In the genomic region with DNA sequence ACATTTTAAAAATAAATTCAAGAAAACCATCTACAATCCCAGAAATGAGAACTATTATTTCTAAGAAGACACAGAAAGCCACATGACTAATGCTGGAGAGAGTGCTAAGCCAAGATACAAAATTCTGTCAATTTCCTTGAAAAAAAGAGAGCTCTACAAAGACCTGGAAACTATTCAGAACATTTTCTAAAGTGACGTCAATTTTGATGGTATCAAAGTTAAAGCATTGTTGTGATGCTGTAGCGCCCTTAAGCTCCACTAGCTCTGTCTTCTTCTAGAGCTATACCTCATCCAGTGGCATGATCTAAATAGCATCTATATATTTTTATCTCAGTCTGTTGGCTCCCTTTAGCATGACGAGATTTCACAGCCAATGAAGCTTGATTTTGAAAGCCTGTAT, we compare ENCODE assay signal across 39 cellular contexts.
"Had no signal": no experiment of that assay in that cellular context is flagged by ENCODE, and none has a peak within 500 bp of the region (broad histone marks: within the 10 kb centered on the region; RNA-seq: fewer than 3 reads in every experiment).

No MANE protein-coding gene starts in this region.

- H3K4me3 ChIP-seq: adrenal gland, ascending aorta, body of pancreas, breast epithelium, cardiac muscle cell had no signal

- H3K36me3 ChIP-seq: adrenal gland, ascending aorta, brain microvascular endothelial cell, breast epithelium, cardiac muscle cell had no signal

- H3K4me1 ChIP-seq: adrenal gland, ascending aorta, body of pancreas, breast epithelium had no signal

- H3K27ac Mint-ChIP-seq: activated naive CD4-positive, alpha-beta T cell treated with anti-CD3 and anti-CD28 coated beads for 36 hours; activated naive CD4-positive, alpha-beta T cell treated with anti-CD3 and anti-CD28 coated beads, Interleukin-2, amount 10 ng/mL, durations not matched to agents 7 days and 5 days; activated naive CD4-positive, alpha-beta T cell treated with anti-CD3 and anti-CD28 coated beads, Interleukin-2, amount 50 U/mL, for 24 hours; activated naive CD4-positive, alpha-beta T cell treated with anti-CD3 and anti-CD28 coated beads, Interleukin-2, amount 50 U/mL, for 72 hours; activated naive CD8-positive, alpha-beta T cell; activated naive CD8-positive, alpha-beta T cell treated with anti-CD3 and anti-CD28 coated beads for 36 hours; activated naive CD8-positive, alpha-beta T cell treated with anti-CD3 and anti-CD28 coated beads, Interleukin-2, amount 10 ng/mL, durations not matched to agents 7 days and 5 days; activated naive CD8-positive, alpha-beta T cell treated with anti-CD3 and anti-CD28 coated beads, Interleukin-2, amount 50 U/mL, for 24 hours; activated T-cell treated with anti-CD3 and anti-CD28 coated beads, Interleukin-2, amount 50 U/mL, for 24 hours; activated T-cell treated with anti-CD3 and anti-CD28 coated beads, Interleukin-2, amount 50 U/mL, for 72 hours; activated T-helper 1 cell treated with anti-CD3 and anti-CD28 coated beads, Interleukin-12 subunit alpha, Interleukin-12 subunit beta, Interleukin-2, Interleukin-4 antibody, amounts not matched to agents 30 ng/mL and 10 ng/mL and 1 ng/mL, durations not matched to agents 14 hours and 24 hours and 36 hours; activated T-helper 17 cell treated with anti-CD3 and anti-CD28 coated beads, Interleukin-2, amount 50 U/mL, for 72 hours; activated T-helper 2 cell treated with anti-CD3 and anti-CD28 coated beads, Interferon-gamma antibody, Interleukin-2, Interleukin-4, amounts not matched to agents 10 μg/mL and 5 μg/mL and 100 μg/mL, durations not matched to agents 14 hours and 24 hours and 36 hours; brain had no signal

- H3K27me3 ChIP-seq: adrenal gland, ascending aorta, body of pancreas, brain microvascular endothelial cell, breast epithelium, cardiac muscle cell had no signal

- DNase-seq: activated effector memory CD4-positive, alpha-beta T cell treated with anti-CD3 and anti-CD28 coated beads, Interleukin-2, amount 50 U/mL, for 16 hours; activated effector memory CD4-positive, alpha-beta T cell treated with Interleukin-2 at 50 U/mL for 16 hours; activated gamma-delta T cell; activated gamma-delta T cell treated with Interleukin-2 at 50 U/mL for 16 hours; activated naive CD4-positive, alpha-beta T cell; activated naive CD4-positive, alpha-beta T cell treated with anti-CD3 and anti-CD28 coated beads for 36 hours; activated naive CD4-positive, alpha-beta T cell treated with anti-CD3 and anti-CD28 coated beads, Interleukin-2, amount 10 ng/mL, durations not matched to agents 7 days and 5 days; activated naive CD4-positive, alpha-beta T cell treated with anti-CD3 and anti-CD28 coated beads, Interleukin-2, amount 50 U/mL, for 16 hours; activated naive CD4-positive, alpha-beta T cell treated with Interleukin-2 at 50 U/mL for 16 hours; activated naive CD8-positive, alpha-beta T cell treated with anti-CD3 and anti-CD28 coated beads for 36 hours; activated naive CD8-positive, alpha-beta T cell treated with anti-CD3 and anti-CD28 coated beads, Interleukin-2, amount 10 ng/mL, durations not matched to agents 7 days and 5 days; activated naive CD8-positive, alpha-beta T cell treated with anti-CD3 and anti-CD28 coated beads, Interleukin-2, amount 50 U/mL, for 24 hours; activated T-cell treated with anti-CD3 and anti-CD28 coated beads, Interleukin-2, amount 50 U/mL, for 1 hour; activated T-cell treated with anti-CD3 and anti-CD28 coated beads, Interleukin-2, amount 50 U/mL, for 24 hours; activated T-cell treated with anti-CD3 and anti-CD28 coated beads, Interleukin-2, amount 50 U/mL, for 4 hours; activated T-cell treated with anti-CD3 and anti-CD28 coated beads, Interleukin-2, amount 50 U/mL, for 48 hours; activated T-cell treated with anti-CD3 and anti-CD28 coated beads, Interleukin-2, amount 50 U/mL, for 72 hours; adrenal gland; amniotic stem cell; amygdala; anterior cingulate cortex; aorta; body of pancreas; brain microvascular endothelial cell; caudate nucleus; central memory CD4-positive, alpha-beta T cell; cerebellar nuclear complex had no signal

- FAIRE-seq: astrocyte had no signal

- H3K9me3 ChIP-seq: adrenal gland, ascending aorta, body of pancreas, breast epithelium had no signal

- H3K36me3 Mint-ChIP-seq: activated naive CD4-positive, alpha-beta T cell treated with anti-CD3 and anti-CD28 coated beads, Interleukin-2, amount 10 ng/mL, durations not matched to agents 7 days and 5 days; activated naive CD4-positive, alpha-beta T cell treated with anti-CD3 and anti-CD28 coated beads, Interleukin-2, amount 50 U/mL, for 24 hours; activated naive CD4-positive, alpha-beta T cell treated with anti-CD3 and anti-CD28 coated beads, Interleukin-2, amount 50 U/mL, for 72 hours; activated naive CD8-positive, alpha-beta T cell treated with anti-CD3 and anti-CD28 coated beads for 36 hours; activated naive CD8-positive, alpha-beta T cell treated with anti-CD3 and anti-CD28 coated beads, Interleukin-2, amount 10 ng/mL, durations not matched to agents 7 days and 5 days; brain had no signal

- H3K27ac ChIP-seq: adrenal gland, ascending aorta, body of pancreas, brain microvascular endothelial cell, breast epithelium, cardiac muscle cell had no signal

- H3K4me3 Mint-ChIP-seq: activated naive CD4-positive, alpha-beta T cell treated with anti-CD3 and anti-CD28 coated beads for 36 hours; activated naive CD4-positive, alpha-beta T cell treated with anti-CD3 and anti-CD28 coated beads, Interleukin-2, amount 10 ng/mL, durations not matched to agents 7 days and 5 days; activated naive CD4-positive, alpha-beta T cell treated with anti-CD3 and anti-CD28 coated beads, Interleukin-2, amount 50 U/mL, for 24 hours; activated naive CD8-positive, alpha-beta T cell; activated naive CD8-positive, alpha-beta T cell treated with anti-CD3 and anti-CD28 coated beads for 36 hours; activated naive CD8-positive, alpha-beta T cell treated with anti-CD3 and anti-CD28 coated beads, Interleukin-2, amount 10 ng/mL, durations not matched to agents 7 days and 5 days; activated naive CD8-positive, alpha-beta T cell treated with anti-CD3 and anti-CD28 coated beads, Interleukin-2, amount 50 U/mL, for 24 hours; activated T-cell treated with anti-CD3 and anti-CD28 coated beads, Interleukin-2, amount 50 U/mL, for 24 hours; activated T-cell treated with anti-CD3 and anti-CD28 coated beads, Interleukin-2, amount 50 U/mL, for 4 hours; activated T-cell treated with anti-CD3 and anti-CD28 coated beads, Interleukin-2, amount 50 U/mL, for 72 hours; activated T-helper 1 cell treated with anti-CD3 and anti-CD28 coated beads, Interleukin-12 subunit alpha, Interleukin-12 subunit beta, Interleukin-2, Interleukin-4 antibody, amounts not matched to agents 30 ng/mL and 10 ng/mL and 1 ng/mL, durations not matched to agents 14 hours and 24 hours and 36 hours; activated T-helper 17 cell treated with anti-CD3 and anti-CD28 coated beads, Interleukin-2, amount 50 U/mL, for 72 hours; brain; central memory CD8-positive, alpha-beta T cell had no signal

- H3K27me3 Mint-ChIP-seq: activated naive CD4-positive, alpha-beta T cell treated with anti-CD3 and anti-CD28 coated beads, Interleukin-2, amount 10 ng/mL, durations not matched to agents 7 days and 5 days; activated naive CD4-positive, alpha-beta T cell treated with anti-CD3 and anti-CD28 coated beads, Interleukin-2, amount 50 U/mL, for 24 hours; activated naive CD8-positive, alpha-beta T cell; activated naive CD8-positive, alpha-beta T cell treated with anti-CD3 and anti-CD28 coated beads for 36 hours; activated naive CD8-positive, alpha-beta T cell treated with anti-CD3 and anti-CD28 coated beads, Interleukin-2, amount 10 ng/mL, durations not matched to agents 7 days and 5 days; activated naive CD8-positive, alpha-beta T cell treated with anti-CD3 and anti-CD28 coated beads, Interleukin-2, amount 50 U/mL, for 24 hours; activated T-helper 17 cell treated with anti-CD3 and anti-CD28 coated beads, Interleukin-2, amount 50 U/mL, for 72 hours; brain had no signal

- H3K4me1 Mint-ChIP-seq: activated naive CD4-positive, alpha-beta T cell treated with anti-CD3 and anti-CD28 coated beads, Interleukin-2, amount 10 ng/mL, durations not matched to agents 7 days and 5 days; activated naive CD4-positive, alpha-beta T cell treated with anti-CD3 and anti-CD28 coated beads, Interleukin-2, amount 50 U/mL, for 24 hours; activated naive CD8-positive, alpha-beta T cell treated with anti-CD3 and anti-CD28 coated beads for 36 hours; activated naive CD8-positive, alpha-beta T cell treated with anti-CD3 and anti-CD28 coated beads, Interleukin-2, amount 10 ng/mL, durations not matched to agents 7 days and 5 days; activated naive CD8-positive, alpha-beta T cell treated with anti-CD3 and anti-CD28 coated beads, Interleukin-2, amount 50 U/mL, for 24 hours; activated T-helper 17 cell treated with anti-CD3 and anti-CD28 coated beads, Interleukin-2, amount 50 U/mL, for 72 hours; brain; central memory CD8-positive, alpha-beta T cell had no signal

- ATAC-seq: activated naive CD4-positive, alpha-beta T cell treated with anti-CD3 and anti-CD28 coated beads, Interleukin-2, amount 50 U/mL, for 72 hours; activated naive CD8-positive, alpha-beta T cell treated with anti-CD3 and anti-CD28 coated beads, Interleukin-2, amount 50 U/mL, for 24 hours; activated T-cell treated with anti-CD3 and anti-CD28 coated beads, Interleukin-2, amount 50 U/mL, for 4 hours; activated T-cell treated with anti-CD3 and anti-CD28 coated beads, Interleukin-2, amount 50 U/mL, for 72 hours; activated T-helper 17 cell treated with anti-CD3 and anti-CD28 coated beads, Interleukin-2, amount 50 U/mL, for 72 hours; body of pancreas had no signal

- H3K9me3 Mint-ChIP-seq: activated naive CD4-positive, alpha-beta T cell treated with anti-CD3 and anti-CD28 coated beads for 36 hours; activated naive CD4-positive, alpha-beta T cell treated with anti-CD3 and anti-CD28 coated beads, Interleukin-2, amount 10 ng/mL, durations not matched to agents 7 days and 5 days; activated naive CD4-positive, alpha-beta T cell treated with anti-CD3 and anti-CD28 coated beads, Interleukin-2, amount 50 U/mL, for 24 hours; activated naive CD4-positive, alpha-beta T cell treated with anti-CD3 and anti-CD28 coated beads, Interleukin-2, amount 50 U/mL, for 72 hours; activated naive CD8-positive, alpha-beta T cell treated with anti-CD3 and anti-CD28 coated beads for 36 hours; activated naive CD8-positive, alpha-beta T cell treated with anti-CD3 and anti-CD28 coated beads, Interleukin-2, amount 10 ng/mL, durations not matched to agents 7 days and 5 days; activated naive CD8-positive, alpha-beta T cell treated with anti-CD3 and anti-CD28 coated beads, Interleukin-2, amount 50 U/mL, for 24 hours; activated T-cell treated with anti-CD3 and anti-CD28 coated beads, Interleukin-2, amount 50 U/mL, for 24 hours; activated T-cell treated with anti-CD3 and anti-CD28 coated beads, Interleukin-2, amount 50 U/mL, for 4 hours; activated T-cell treated with anti-CD3 and anti-CD28 coated beads, Interleukin-2, amount 50 U/mL, for 72 hours; activated T-helper 1 cell treated with anti-CD3 and anti-CD28 coated beads, Interleukin-12 subunit alpha, Interleukin-12 subunit beta, Interleukin-2, Interleukin-4 antibody, amounts not matched to agents 30 ng/mL and 10 ng/mL and 1 ng/mL, durations not matched to agents 14 hours and 24 hours and 36 hours; activated T-helper 17 cell treated with anti-CD3 and anti-CD28 coated beads, Interleukin-2, amount 50 U/mL, for 72 hours; activated T-helper 2 cell treated with anti-CD3 and anti-CD28 coated beads, Interferon-gamma antibody, Interleukin-2, Interleukin-4, amounts not matched to agents 10 μg/mL and 5 μg/mL and 100 μg/mL, durations not matched to agents 14 hours and 24 hours and 36 hours; brain; central memory CD8-positive, alpha-beta T cell had no signal
